1 cellular context compared by ENCODE assay signal in the genomic region with DNA sequence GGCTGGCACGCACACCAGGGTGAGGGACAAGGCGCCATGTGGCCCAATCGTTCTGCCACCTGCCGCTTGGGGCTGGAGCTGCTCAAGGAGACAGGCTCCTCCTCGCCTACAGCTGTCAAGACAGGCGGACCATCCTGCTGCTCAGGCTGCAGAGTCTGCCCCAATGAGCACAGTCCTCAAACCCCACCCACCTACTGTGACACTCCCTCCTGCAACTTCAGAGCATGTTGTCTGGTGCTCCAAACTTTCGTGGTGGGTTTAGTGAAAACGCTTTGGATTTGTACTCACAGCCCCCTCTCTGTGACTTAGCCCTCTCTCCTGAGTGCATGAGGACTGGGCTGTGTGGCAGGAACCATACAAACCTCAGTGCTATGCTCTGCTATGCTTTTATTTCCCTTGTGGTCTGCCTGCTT.
TF ChIP-seq lines count a peak whose summit lies in the region.

No MANE protein-coding gene starts in this region.

TF ChIP-seq in GM12878, 131 proteins besides CTCF, POLR2A, EP300 and RAD21:
- TF ChIP-seq NR2C1 (IDR thresholded peaks at IDR 0.05) (no peak), SPI1 (IDR thresholded peaks at IDR 0.05; ENCODE audit: borderline replicate concordance, insufficient read depth, low read depth, low read length) (no peak), STAT1 (conservative IDR thresholded peaks at IDR 0.05) (no peak), ZNF24 (IDR thresholded peaks at IDR 0.05) (no peak), BRCA1 (IDR thresholded peaks at IDR 0.05; ENCODE audit: low read depth, low read length) (no peak), EED (IDR thresholded peaks at IDR 0.05; ENCODE audit: low read depth) (no peak), IRF4 (IDR thresholded peaks at IDR 0.05; ENCODE audit: low read depth, low read length) (no peak), HCFC1 (IDR thresholded peaks at IDR 0.05; ENCODE audit: low read length) (no peak), EGR1 (IDR thresholded peaks at IDR 0.05; ENCODE audit: borderline replicate concordance in 1 of 2, low read depth in 2 of 2, low read length in 2 of 2) (no peak), KAT2A (conservative IDR thresholded peaks at IDR 0.05; ENCODE audit: control insufficient read depth, low read depth, low read length) (no peak), POLR2AphosphoS5 (IDR thresholded peaks at IDR 0.05; ENCODE audit: low read length) (no peak), ZNF207 (IDR thresholded peaks at IDR 0.05; ENCODE audit: borderline replicate concordance) (no peak), SMARCA5 (IDR thresholded peaks at IDR 0.05) (no peak)
- TF ChIP-seq, protein P1, sequence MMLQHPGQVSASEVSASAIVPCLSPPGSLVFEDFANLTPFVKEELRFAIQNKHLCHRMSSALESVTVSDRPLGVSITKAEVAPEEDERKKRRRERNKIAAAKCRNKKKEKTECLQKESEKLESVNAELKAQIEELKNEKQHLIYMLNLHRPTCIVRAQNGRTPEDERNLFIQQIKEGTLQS (IDR thresholded peaks at IDR 0.05; ENCODE audit: borderline replicate concordance, extremely low read depth, low read depth, low read length): no peak
